Comparison of ENCODE assay signal across 15 cellular contexts in genomic region chr11:128705124-128705920, GRCh38. TPM values are rescaled to one million over a fixed set of nuclear protein-coding genes. Genes with fewer than 3 reads are reported as not detected.
DNase-seq lines count a peak whose midpoint lies in the region; ATAC-seq and TF ChIP-seq lines count a peak whose summit lies in the region.
"Had no signal": no experiment of that assay in that cellular context is flagged by ENCODE, and none has a peak within 500 bp of the region (broad histone marks: within the 10 kb centered on the region; RNA-seq: fewer than 3 reads in every experiment).

No MANE protein-coding gene starts in this region.

- H3K79me2 ChIP-seq in parathyroid adenoma = no peaks in the 10 kb centered on the region

- H3K27me3 ChIP-seq in parathyroid adenoma (ENCODE audit: control insufficient read depth, insufficient read depth, low read length) = no peaks in the 10 kb centered on the region
- H3K27me3 ChIP-seq: ascending aorta, tibial artery had no signal

- ATAC-seq in GM21737 (IDR thresholded peaks at IDR 0.05; ENCODE audit: unreplicated experiment) = no peak

- no peak overlapping the region for H3K4me2 ChIP-seq in parathyroid adenoma (ENCODE audit: low read length)

- H3K9ac ChIP-seq in parathyroid adenoma = no peak overlapping the region

- H3K9me3 ChIP-seq in parathyroid adenoma (ENCODE audit: control insufficient read depth, low read length) = no peaks in the 10 kb centered on the region
- H3K9me3 ChIP-seq: ascending aorta, tibial artery had no signal

- H3K27ac Mint-ChIP-seq in T-helper 2 cell treated with Interferon-gamma antibody and Interleukin-4, amounts not matched to agents 5 μg/mL and 100 μg/mL, for 36 hours = peak overlapping the region; percentile 22
- H3K27ac Mint-ChIP-seq in endothelial cell (ENCODE audit: unreplicated experiment) = peak overlapping the region; percentile 99

- H3K9me3 Mint-ChIP-seq in T-helper 2 cell treated with Interferon-gamma antibody and Interleukin-4, amounts not matched to agents 5 μg/mL and 100 μg/mL, for 36 hours = no peaks in the 10 kb centered on the region
- H3K9me3 Mint-ChIP-seq in endothelial cell (ENCODE audit: unreplicated experiment) = no peaks in the 10 kb centered on the region

- H3K36me3 Mint-ChIP-seq in T-helper 2 cell treated with Interferon-gamma antibody and Interleukin-4, amounts not matched to agents 5 μg/mL and 100 μg/mL, for 36 hours (ENCODE audit: low read depth) = peaks cover 85% of the 10 kb centered on the region
- H3K36me3 Mint-ChIP-seq in endothelial cell (ENCODE audit: low read depth, unreplicated experiment) = peaks cover 48% of the 10 kb centered on the region

- H3K4me3 ChIP-seq in parathyroid adenoma (ENCODE audit: low read depth, low read length) = no peak overlapping the region
- H3K4me3 ChIP-seq: ascending aorta, dorsolateral prefrontal cortex, tibial artery had no signal

- no peak for DNase-seq in T-helper 2 cell treated with Interferon-gamma antibody and Interleukin-4, amounts not matched to agents 5 μg/mL and 100 μg/mL, for 36 hours (ENCODE audit: low spot score)
- no peak for DNase-seq in T-helper 2 cell
- DNase-seq in MV-4-11 (lab: John Stamatoyannopoulos, UW) = peak; percentile 14
- DNase-seq in endothelial cell (ENCODE audit: low spot score) = no peak
- no peak for DNase-seq in mesenteric fat pad (ENCODE audit: low spot score)
- no peak for DNase-seq in GM19238 (ENCODE audit: insufficient read length, low spot score)
- DNase-seq: dorsolateral prefrontal cortex, NCI-H1694 treated with DMSO at 0.1 percent for 48 hours, tibial artery had no signal

- H3K36me3 ChIP-seq in parathyroid adenoma (ENCODE audit: control insufficient read depth, insufficient read depth, low read length) = no peaks in the 10 kb centered on the region
- H3K36me3 ChIP-seq: ascending aorta, tibial artery had no signal

- no peak overlapping the region for H2AFZ ChIP-seq in parathyroid adenoma

- no peak for TF ChIP-seq CTCF in endothelial cell (IDR thresholded peaks at IDR 0.05; ENCODE audit: unreplicated experiment)
- no peak for TF ChIP-seq CTCF in parathyroid adenoma (IDR thresholded peaks at IDR 0.05)

- no peaks in the 10 kb centered on the region for H3K27me3 Mint-ChIP-seq in T-helper 2 cell treated with Interferon-gamma antibody and Interleukin-4, amounts not matched to agents 5 μg/mL and 100 μg/mL, for 36 hours (ENCODE audit: low read depth)
- H3K27me3 Mint-ChIP-seq in endothelial cell (ENCODE audit: unreplicated experiment) = peaks cover 16% of the 10 kb centered on the region

- H3K4me1 ChIP-seq in parathyroid adenoma = no peaks in the 10 kb centered on the region
- H3K4me1 ChIP-seq: ascending aorta, tibial artery had no signal

- H3K27ac ChIP-seq in parathyroid adenoma = peak overlapping the region; percentile 24
- H3K27ac ChIP-seq: 22Rv1, ascending aorta, RWPE1, tibial artery had no signal

- H3K4me1 Mint-ChIP-seq in T-helper 2 cell treated with Interferon-gamma antibody and Interleukin-4, amounts not matched to agents 5 μg/mL and 100 μg/mL, for 36 hours (ENCODE audit: low read depth) = peaks cover 76% of the 10 kb centered on the region
- peaks cover 97% of the 10 kb centered on the region for H3K4me1 Mint-ChIP-seq in endothelial cell (ENCODE audit: unreplicated experiment)

- H3K4me3 Mint-ChIP-seq in T-helper 2 cell treated with Interferon-gamma antibody and Interleukin-4, amounts not matched to agents 5 μg/mL and 100 μg/mL, for 36 hours = peak overlapping the region; percentile 34
- H3K4me3 Mint-ChIP-seq in endothelial cell (ENCODE audit: unreplicated experiment) = peak overlapping the region; percentile 45
- H3K4me3 Mint-ChIP-seq: neural crest cell had no signal

RNA-seq across cellular contexts. Expression of gene FLI1, which starts 11.4 kb away (rescaled TPM):
- total RNA-seq in endothelial cell (ENCODE audit: unreplicated experiment) (271 TPM), mesenteric fat pad (30.9 TPM)
